ENCODE assay signal across 8 cellular contexts in the genomic region with DNA sequence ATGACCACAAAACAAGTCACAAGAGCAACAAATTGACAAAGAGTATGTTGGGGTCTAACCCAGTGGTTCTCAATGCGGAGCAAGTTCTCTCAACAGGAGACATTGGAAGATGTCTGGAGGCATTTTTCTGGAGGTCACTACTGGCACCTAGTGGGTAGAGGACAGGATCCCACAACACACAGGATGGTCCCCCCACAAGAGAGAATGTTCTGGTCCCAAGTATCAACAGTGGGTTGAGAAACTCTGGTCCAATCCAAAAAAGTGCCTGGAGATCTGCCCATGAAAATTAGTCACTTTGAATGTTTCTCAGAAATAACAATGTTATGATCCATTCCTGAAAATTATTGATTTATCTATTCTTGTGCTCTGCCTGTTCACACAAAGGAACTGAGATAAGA. TPM values are rescaled to one million over a fixed set of nuclear protein-coding genes. Genes with fewer than 3 reads are reported as not detected.
DNase-seq lines count a peak whose midpoint lies in the region; ATAC-seq and TF ChIP-seq lines count a peak whose summit lies in the region.

No MANE protein-coding gene starts in this region.

- H3K36me3 Mint-ChIP-seq in brain: peaks cover 56% of the 10 kb centered on the region

- H3K9me3 ChIP-seq in HEK293 (ENCODE audit: control insufficient read depth, insufficient read depth, low read depth, low read length) (no peaks in the 10 kb centered on the region), mesodermal cell (ENCODE audit: control insufficient read depth, low read length) (no peaks in the 10 kb centered on the region)

- no peak for ATAC-seq in GM19395 (IDR thresholded peaks at IDR 0.05; ENCODE audit: unreplicated experiment)

- DNase-seq in AG04449 (ENCODE audit: low read depth, low spot score) (no peak), DMS79 (lab: John Stamatoyannopoulos, UW) (no peak), NCI-H446 treated with DMSO at 0.1 percent for 48 hours (lab: John Stamatoyannopoulos, UW) (no peak), inferior parietal cortex (ENCODE audit: extremely low spot score) (no peak)

- TF ChIP-seq CTCF in AG04449 (IDR thresholded peaks at IDR 0.05; ENCODE audit: insufficient read depth, low read length, missing control alignments): peak; percentile 58
- peak; percentile 21; the same call in 1 of the 2 replicates for TF ChIP-seq CTCF in HEK293 (tag by site-specific recombination; IDR thresholded peaks at IDR 0.05)
- TF ChIP-seq CTCF in brain (conservative IDR thresholded peaks at IDR 0.05): no peak

- WGBS in mesodermal cell (ENCODE audit: insufficient coverage in 2 of 2), 2 experiments: 80 to 100% methylated on average over 1 of the region's 1 CpG

- H3K4me1 ChIP-seq in HEK293 (ENCODE audit: control insufficient read depth, insufficient read depth, low read length): no peaks in the 10 kb centered on the region
- H3K4me1 ChIP-seq in mesodermal cell (ENCODE audit: control insufficient read depth, insufficient read depth, low read length, poor library complexity, severe bottlenecking): peaks cover 35% of the 10 kb centered on the region

- POLR2A ChIA-PET in AG04449 (lab: Yijun Ruan, JAX) (no interaction called here), HEK293 (lab: Yijun Ruan, JAX) (no interaction called here)

- H3K9me3 Mint-ChIP-seq in brain: peaks cover 0 to 13% (median 9%) of the 10 kb centered on the region in 5 experiments

- CTCF ChIA-PET in AG04449 (lab: Yijun Ruan, JAX): interaction anchor here (1.8 kb wide), 1 partner anchor 53 kb away, joined by 6 read pairs; no protein-coding TSS in a partner anchor
- CTCF ChIA-PET in HEK293 (lab: Yijun Ruan, JAX): no interaction called here

- H3K4me3 ChIP-seq in AG04449 (ENCODE audit: low read depth, low read length): peak overlapping the region; percentile 19
- no peak overlapping the region for H3K4me3 ChIP-seq in HEK293 (ENCODE audit: low read depth, low read length)
- no peak overlapping the region for H3K4me3 ChIP-seq in mesodermal cell (ENCODE audit: extremely low read depth, insufficient read depth, low read length, poor library complexity, severe bottlenecking)

- H3K4me3 Mint-ChIP-seq in brain: peak overlapping the region; percentile 2 to 77 (median 17)

- H3K27ac ChIP-seq in HEK293 (ENCODE audit: extremely low read depth, low read depth, low read length) (no peak overlapping the region), mesodermal cell (ENCODE audit: low read depth, low read length, severe bottlenecking) (peak overlapping the region; percentile 91)

- H3K36me3 ChIP-seq in HEK293 (ENCODE audit: control insufficient read depth in 2 of 2, insufficient read depth in 1 of 2, low read length in 2 of 2): peaks cover 0 to 15% of the 10 kb centered on the region in 2 experiments; a peak in 2 of 3 replicates
- peaks cover 55% of the 10 kb centered on the region for H3K36me3 ChIP-seq in mesodermal cell (ENCODE audit: control insufficient read depth, insufficient read depth, low read length)

- H3K4me1 Mint-ChIP-seq in brain: peaks cover 69% of the 10 kb centered on the region

- peaks cover 11% of the 10 kb centered on the region for H3K27me3 Mint-ChIP-seq in brain

- peak overlapping the region in 4 of 5 experiments; percentile 24 to 75 (median 45) for H3K27ac Mint-ChIP-seq in brain

TF ChIP-seq in HEK293, 187 proteins besides CTCF, POLR2A, EP300 and RAD21 (continues in another document):
- TF ChIP-seq REPIN1 (tag by site-specific recombination; IDR thresholded peaks at IDR 0.05; ENCODE audit: low read depth) (no peak), ZNF670 (tag by site-specific recombination; IDR thresholded peaks at IDR 0.05; ENCODE audit: low read depth) (no peak), ZNF341 (tag by site-specific recombination; IDR thresholded peaks at IDR 0.05; ENCODE audit: low read depth) (no peak)
- TF ChIP-seq, protein P1, sequence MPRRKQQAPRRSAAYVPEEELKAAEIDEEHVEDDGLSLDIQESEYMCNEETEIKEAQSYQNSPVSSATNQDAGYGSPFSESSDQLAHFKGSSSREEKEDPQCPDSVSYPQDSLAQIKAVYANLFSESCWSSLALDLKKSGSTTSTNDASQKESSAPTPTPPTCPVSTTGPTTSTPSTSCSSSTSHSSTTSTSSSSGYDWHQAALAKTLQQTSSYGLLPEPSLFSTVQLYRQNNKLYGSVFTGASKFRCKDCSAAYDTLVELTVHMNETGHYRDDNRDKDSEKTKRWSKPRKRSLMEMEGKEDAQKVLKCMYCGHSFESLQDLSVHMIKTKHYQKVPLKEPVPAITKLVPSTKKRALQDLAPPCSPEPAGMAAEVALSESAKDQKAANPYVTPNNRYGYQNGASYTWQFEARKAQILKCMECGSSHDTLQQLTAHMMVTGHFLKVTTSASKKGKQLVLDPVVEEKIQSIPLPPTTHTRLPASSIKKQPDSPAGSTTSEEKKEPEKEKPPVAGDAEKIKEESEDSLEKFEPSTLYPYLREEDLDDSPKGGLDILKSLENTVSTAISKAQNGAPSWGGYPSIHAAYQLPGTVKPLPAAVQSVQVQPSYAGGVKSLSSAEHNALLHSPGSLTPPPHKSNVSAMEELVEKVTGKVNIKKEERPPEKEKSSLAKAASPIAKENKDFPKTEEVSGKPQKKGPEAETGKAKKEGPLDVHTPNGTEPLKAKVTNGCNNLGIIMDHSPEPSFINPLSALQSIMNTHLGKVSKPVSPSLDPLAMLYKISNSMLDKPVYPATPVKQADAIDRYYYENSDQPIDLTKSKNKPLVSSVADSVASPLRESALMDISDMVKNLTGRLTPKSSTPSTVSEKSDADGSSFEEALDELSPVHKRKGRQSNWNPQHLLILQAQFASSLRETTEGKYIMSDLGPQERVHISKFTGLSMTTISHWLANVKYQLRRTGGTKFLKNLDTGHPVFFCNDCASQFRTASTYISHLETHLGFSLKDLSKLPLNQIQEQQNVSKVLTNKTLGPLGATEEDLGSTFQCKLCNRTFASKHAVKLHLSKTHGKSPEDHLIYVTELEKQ (tag by site-specific recombination; IDR thresholded peaks at IDR 0.05; ENCODE audit: borderline replicate concordance): no peak
- TF ChIP-seq, protein P2, sequence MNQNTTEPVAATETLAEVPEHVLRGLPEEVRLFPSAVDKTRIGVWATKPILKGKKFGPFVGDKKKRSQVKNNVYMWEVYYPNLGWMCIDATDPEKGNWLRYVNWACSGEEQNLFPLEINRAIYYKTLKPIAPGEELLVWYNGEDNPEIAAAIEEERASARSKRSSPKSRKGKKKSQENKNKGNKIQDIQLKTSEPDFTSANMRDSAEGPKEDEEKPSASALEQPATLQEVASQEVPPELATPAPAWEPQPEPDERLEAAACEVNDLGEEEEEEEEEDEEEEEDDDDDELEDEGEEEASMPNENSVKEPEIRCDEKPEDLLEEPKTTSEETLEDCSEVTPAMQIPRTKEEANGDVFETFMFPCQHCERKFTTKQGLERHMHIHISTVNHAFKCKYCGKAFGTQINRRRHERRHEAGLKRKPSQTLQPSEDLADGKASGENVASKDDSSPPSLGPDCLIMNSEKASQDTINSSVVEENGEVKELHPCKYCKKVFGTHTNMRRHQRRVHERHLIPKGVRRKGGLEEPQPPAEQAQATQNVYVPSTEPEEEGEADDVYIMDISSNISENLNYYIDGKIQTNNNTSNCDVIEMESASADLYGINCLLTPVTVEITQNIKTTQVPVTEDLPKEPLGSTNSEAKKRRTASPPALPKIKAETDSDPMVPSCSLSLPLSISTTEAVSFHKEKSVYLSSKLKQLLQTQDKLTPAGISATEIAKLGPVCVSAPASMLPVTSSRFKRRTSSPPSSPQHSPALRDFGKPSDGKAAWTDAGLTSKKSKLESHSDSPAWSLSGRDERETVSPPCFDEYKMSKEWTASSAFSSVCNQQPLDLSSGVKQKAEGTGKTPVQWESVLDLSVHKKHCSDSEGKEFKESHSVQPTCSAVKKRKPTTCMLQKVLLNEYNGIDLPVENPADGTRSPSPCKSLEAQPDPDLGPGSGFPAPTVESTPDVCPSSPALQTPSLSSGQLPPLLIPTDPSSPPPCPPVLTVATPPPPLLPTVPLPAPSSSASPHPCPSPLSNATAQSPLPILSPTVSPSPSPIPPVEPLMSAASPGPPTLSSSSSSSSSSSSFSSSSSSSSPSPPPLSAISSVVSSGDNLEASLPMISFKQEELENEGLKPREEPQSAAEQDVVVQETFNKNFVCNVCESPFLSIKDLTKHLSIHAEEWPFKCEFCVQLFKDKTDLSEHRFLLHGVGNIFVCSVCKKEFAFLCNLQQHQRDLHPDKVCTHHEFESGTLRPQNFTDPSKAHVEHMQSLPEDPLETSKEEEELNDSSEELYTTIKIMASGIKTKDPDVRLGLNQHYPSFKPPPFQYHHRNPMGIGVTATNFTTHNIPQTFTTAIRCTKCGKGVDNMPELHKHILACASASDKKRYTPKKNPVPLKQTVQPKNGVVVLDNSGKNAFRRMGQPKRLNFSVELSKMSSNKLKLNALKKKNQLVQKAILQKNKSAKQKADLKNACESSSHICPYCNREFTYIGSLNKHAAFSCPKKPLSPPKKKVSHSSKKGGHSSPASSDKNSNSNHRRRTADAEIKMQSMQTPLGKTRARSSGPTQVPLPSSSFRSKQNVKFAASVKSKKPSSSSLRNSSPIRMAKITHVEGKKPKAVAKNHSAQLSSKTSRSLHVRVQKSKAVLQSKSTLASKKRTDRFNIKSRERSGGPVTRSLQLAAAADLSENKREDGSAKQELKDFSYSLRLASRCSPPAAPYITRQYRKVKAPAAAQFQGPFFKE (tag by site-specific recombination; IDR thresholded peaks at IDR 0.05; ENCODE audit: borderline replicate concordance): no peak

RNA-seq across cellular contexts. Expression of a gene that starts 3.3 kb away (rescaled TPM):
- polyA plus RNA-seq in brain (ENCODE audit: insufficient read depth, low read depth, low replicate concordance): 9.9 TPM
- polyA plus RNA-seq in mesodermal cell (2013, experiment 1 of 2): 39.1 TPM
- 31.0 TPM for polyA plus RNA-seq in mesodermal cell (2013, experiment 2 of 2)

RNA-seq across cellular contexts. Expression of a gene that starts 25.8 kb away (rescaled TPM):
- 0.78 TPM for polyA plus RNA-seq in brain (ENCODE audit: insufficient read depth, low read depth, low replicate concordance)
- not detected for polyA plus RNA-seq in mesodermal cell (2013, experiment 1 of 2)
- polyA plus RNA-seq in mesodermal cell (2013, experiment 2 of 2): not detected

Comparison
In these comparisons a context has a peak if more than half of its experiments do, and no peak if none do; other contexts are left out.
1. CTCF ChIP-seq: peak in AG04449 (single experiment) and HEK293 (single experiment); none in brain (0 of 2).